Comparison of ENCODE assay signal across 8 cellular contexts in genomic region chr11:46120711-46121327, GRCh38. TPM values are rescaled to one million over a fixed set of nuclear protein-coding genes. Genes with fewer than 3 reads are reported as not detected.
DNase-seq lines count a peak whose midpoint lies in the region; ATAC-seq, FAIRE-seq and TF ChIP-seq lines count a peak whose summit lies in the region.

No MANE protein-coding gene starts in this region.

- TF ChIP-seq EP300 in A549 (IDR thresholded peaks at IDR 0.05): no peak

- H3K27me3 Mint-ChIP-seq in immature natural killer cell (ENCODE audit: low read depth in 3 of 3): peaks cover 14 to 24% (median 21%) of the 10 kb centered on the region in 3 donors

- H3K4me3 Mint-ChIP-seq in immature natural killer cell: peak overlapping the region; percentile 85 to 96 (median 93)

- TF ChIP-seq RAD21 in A549 (conservative IDR thresholded peaks at IDR 0.05 in 1 of 2, IDR thresholded peaks at IDR 0.05 in 1 of 2): 0 out of 5 replicates have a peak, but pooled peaks have one; percentile 0 to 10

- POLR2A ChIA-PET in A549 (lab: Yijun Ruan, JAX): interaction anchor here (0.7 to 4.0 kb wide), 4 partner anchors 14 to 203 kb away, joined by 3 to 18 read pairs (median 10); partner anchors contain the start of gene PEX16

- H3K36me3 ChIP-seq in brain microvascular endothelial cell (replicated peaks): no peaks in the 10 kb centered on the region

- no peak for FAIRE-seq in A549 (lab: Jason Lieb, UNC)

- peaks cover 42 to 49% of the 10 kb centered on the region in 2 donors for H3K4me1 Mint-ChIP-seq in immature natural killer cell

- no peaks in the 10 kb centered on the region for H3K9me3 Mint-ChIP-seq in immature natural killer cell

- no peaks in the 10 kb centered on the region for H3K27me3 ChIP-seq in brain microvascular endothelial cell (replicated peaks)

- ATAC-seq in A549: peak; percentile 67 to 78
- ATAC-seq in GM18511 (IDR thresholded peaks at IDR 0.05; ENCODE audit: unreplicated experiment): peak; percentile 21

- WGBS in A549 (ENCODE audit: missing lambda C conversion rate): 8% methylated on average over 5 of the region's 5 CpGs

- H3K9me3 ChIP-seq in A549: no peaks in the 10 kb centered on the region

- peaks cover 29% of the 10 kb centered on the region for H3K4me1 ChIP-seq in A549

- CTCF ChIA-PET in A549 (lab: Yijun Ruan, JAX): no interaction called here

- H3K4me3 ChIP-seq in A549 (peak overlapping the region; percentile 66), brain microvascular endothelial cell (ENCODE audit: low read depth, low read length) (peak overlapping the region; percentile 68), skin epidermis (peak overlapping the region; percentile 62 to 95 (median 91))

- peak overlapping the region; percentile 76 to 96 (median 94) for H3K27ac Mint-ChIP-seq in immature natural killer cell

- no peaks in the 10 kb centered on the region for H3K36me3 Mint-ChIP-seq in immature natural killer cell

- peak in 1 of 2 experiments; percentile 43 for DNase-seq in A549 (ENCODE audit: low read depth in 1 of 2, low spot score in 1 of 2)
- peak; percentile 74 for DNase-seq in LHCN-M2 (ENCODE audit: low read depth)
- DNase-seq in SK-MEL-5 (ENCODE audit: low read depth, low spot score): peak; percentile 66
- DNase-seq in brain microvascular endothelial cell: peak; percentile 49
- DNase-seq in immature natural killer cell: no peak
- DNase-seq in effector CD4-positive, alpha-beta T cell: no peak

- TF ChIP-seq CTCF in A549 (IDR thresholded peaks at IDR 0.05): no peak
- no peak for TF ChIP-seq CTCF in brain microvascular endothelial cell (IDR thresholded peaks at IDR 0.05; ENCODE audit: low read depth, low read length, missing control alignments)

- H3K4me2 ChIP-seq in A549: peak overlapping the region; percentile 93

- TF ChIP-seq POLR2A in A549 (IDR thresholded peaks at IDR 0.05; ENCODE audit: low read length): peak; percentile 38

- H3K27ac ChIP-seq in A549 (peak overlapping the region; percentile 97 to 98), brain microvascular endothelial cell (peak overlapping the region; percentile 39), skin epidermis (peak overlapping the region; percentile 70 to 97 (median 91))

- in situ Hi-C loops in SK-MEL-5 (cut with HindIII; ENCODE audit: low pct_unique_long_range_greater_than_20kb, low sequenced_read_pairs): no loop called here
- in situ Hi-C loops in brain microvascular endothelial cell (cut with HindIII; ENCODE audit: low pct_ligation_motif_present, low sequenced_read_pairs): no loop called here

TF ChIP-seq in A549, 52 proteins besides CTCF, POLR2A, EP300 and RAD21:
- TF ChIP-seq KDM5A (IDR thresholded peaks at IDR 0.05) (no peak), JUN (IDR thresholded peaks at IDR 0.05) (peak in 1 of 2 experiments; percentile 70; a peak in 2 of 5 replicates), BCL3 (IDR thresholded peaks at IDR 0.05) (0 out of 3 replicates have a peak, but pooled peaks have one; percentile 57), ZNF302 (CRISPR knock-in tag; IDR thresholded peaks at IDR 0.05) (no peak), TP53 (CRISPR knock-in tag; IDR thresholded peaks at IDR 0.05) (no peak)
TF ChIP-seq in A549: peak in this region for 2.

RNA-seq across cellular contexts. Expression of gene PHF21A, which starts 0.4 kb away (rescaled TPM):
- polyA plus RNA-seq in A549 (2011; rRNA removed) (29.8 and 31.9 TPM in 2 replicates), A549 (2017; fragmentation: RNase III; extraction: RNeasy Plus Mini Kit Qiagen cat#74134 plus additional on column Dnase treatment) (16.4 to 21.0 TPM (median 20.0 TPM) in 3 replicates), immature natural killer cell (10 to 100 TPM in 1 of 3 donors, 1 to 10 TPM in 2; 4.4 to 21.3 (median 5.8) TPM)
- polyA plus RNA-seq in A549 (2012; cell fraction: cytosol; rRNA removed): 10.6 and 12.7 TPM in 2 replicates
- 26.2 and 36.5 TPM in 2 replicates for polyA plus RNA-seq in A549 (2012; cell fraction: nucleus; rRNA removed)
- 20.3 and 24.7 TPM in 2 replicates for polyA minus RNA-seq in A549 (2011; rRNA and poly(A)+ RNA removed)
- total RNA-seq in LHCN-M2 (2014; rRNA removed): 10.1 and 10.7 TPM in 2 replicates
- polyA plus RNA-seq in LHCN-M2 (2012): 10.6 TPM
- total RNA-seq in SK-MEL-5 (2014; rRNA removed; shearing (Covaris generic)): 15.2 and 15.3 TPM in 2 replicates
- polyA plus RNA-seq in SK-MEL-5 (2015; cell fraction: cytosol; rRNA removed): 22.0 and 43.5 TPM in 2 replicates
- 35.5 and 45.0 TPM in 2 replicates for polyA plus RNA-seq in SK-MEL-5 (2015; cell fraction: nucleus; rRNA removed)

Comparison
In these comparisons a context has a peak if more than half of its experiments do, and no peak if none do; other contexts are left out.
1. DNase-seq: peak in LHCN-M2 (single experiment), SK-MEL-5 (single experiment) and brain microvascular endothelial cell (single experiment); none in immature natural killer cell (0 of 3) and effector CD4-positive, alpha-beta T cell (single experiment).
2. H3K27ac ChIP-seq: peak in every context shown above with its lines; median percentile 98 in A549; 91 in skin epidermis; 39 in brain microvascular endothelial cell.
3. Peak in every context shown above with its lines, with median percentiles within 50 percentile points of each other: H3K4me3 ChIP-seq.